11 cellular contexts compared by ENCODE assay signal in genomic region chr1:2070800-2071530, GRCh38. TPM values are rescaled to one million over a fixed set of nuclear protein-coding genes. Genes with fewer than 3 reads are reported as not detected.
"Had no signal": no experiment of that assay in that cellular context is flagged by ENCODE, and none has a peak within 500 bp of the region (broad histone marks: within the 10 kb centered on the region; RNA-seq: fewer than 3 reads in every experiment).

No MANE protein-coding gene starts in this region.

- H3K27ac Mint-ChIP-seq: HFFc6, IgD-negative memory B cell had no signal

- H3K27me3 Mint-ChIP-seq: IgD-negative memory B cell had no signal

- H3K4me1 ChIP-seq: HAP-1 had no signal

- H3K4me3 ChIP-seq: GM23248, HAP-1 had no signal

- H3K27ac ChIP-seq: GM23248, HL-60 had no signal

- DNase-seq: GM23248, GOT3, H7, HFFc6, KBM-7 had no signal

- H2AFZ ChIP-seq: GM23248 had no signal

- H3K9ac ChIP-seq: GM23248 had no signal

- ATAC-seq: HCT116, HepG2 had no signal

- H3K9me3 Mint-ChIP-seq: IgD-negative memory B cell had no signal

- H3K36me3 ChIP-seq: HAP-1 had no signal

- H3K9me3 ChIP-seq: HAP-1 had no signal

- H3K4me3 Mint-ChIP-seq: HFFc6, IgD-negative memory B cell had no signal

RNA-seq across cellular contexts. Expression of gene PRKCZ, which starts 20.8 kb away (rescaled TPM):
- total RNA-seq: HT1080 had no signal

RNA-seq across cellular contexts. Expression of gene GABRD, which starts 51.8 kb away (rescaled TPM):
- total RNA-seq: GM23248, HepG2, HFFc6, HT1080 had no signal
- polyA plus RNA-seq: GM23248, HepG2, IgD-negative memory B cell had no signal
